ENCODE assay signal across 19 cellular contexts in the genomic region with DNA sequence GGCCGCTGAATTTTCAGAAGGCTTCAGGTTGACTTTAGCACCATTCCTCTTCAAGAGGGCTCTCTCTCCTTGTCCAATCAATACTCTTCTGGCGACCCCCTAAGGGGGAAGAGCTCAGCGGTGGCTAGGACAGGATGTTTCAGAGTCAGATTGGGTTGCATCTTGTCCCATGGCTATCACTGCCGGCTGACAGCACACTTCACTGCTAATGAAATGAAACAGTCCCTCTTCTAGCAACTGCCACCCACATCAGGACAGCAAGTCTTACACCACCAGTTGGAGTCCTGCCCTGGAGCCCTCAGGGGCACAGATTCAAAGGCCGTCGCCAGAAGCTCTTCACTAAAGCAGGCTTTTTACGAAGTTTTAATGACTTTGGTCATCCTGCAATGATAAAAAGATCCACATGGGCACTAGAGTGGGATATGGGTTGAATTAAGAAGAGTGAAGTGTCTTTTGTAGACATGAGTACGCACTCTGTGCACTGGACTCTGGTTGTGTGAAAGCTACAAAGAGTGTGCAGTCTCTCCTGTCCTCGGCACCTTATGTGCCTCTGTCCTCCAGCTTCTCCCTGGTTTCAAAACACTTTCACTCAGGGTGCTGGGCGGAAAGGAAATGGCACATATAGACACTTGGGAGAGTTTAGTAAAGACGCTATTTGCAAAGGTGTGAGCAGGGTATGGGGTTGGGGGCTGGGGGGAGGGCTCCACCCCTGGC.
A peak's percentile ranks its signal among the peaks of the same experiment; 100 is the strongest.
DNase-seq lines count a peak whose midpoint lies in the region; ATAC-seq and TF ChIP-seq lines count a peak whose summit lies in the region.
"Had no signal": no experiment of that assay in that cellular context is flagged by ENCODE, and none has a peak within 500 bp of the region (broad histone marks: within the 10 kb centered on the region; RNA-seq: fewer than 3 reads in every experiment).

No MANE protein-coding gene starts in this region.

- H3K9me3 ChIP-seq in GM23248 (ENCODE audit: low read depth) (no peaks in the 10 kb centered on the region), endodermal cell (ENCODE audit: control insufficient read depth, low read length) (peaks cover 34% of the 10 kb centered on the region), vagina (no peaks in the 10 kb centered on the region)
- H3K9me3 ChIP-seq: gastrocnemius medialis, left lung had no signal

- peak overlapping the region; percentile 19 for H2AFZ ChIP-seq in GM23248

- ATAC-seq in sciatic nerve (peak; percentile 79), HG03442 (IDR thresholded peaks at IDR 0.05; ENCODE audit: unreplicated experiment) (no peak)
- ATAC-seq: activated CD4-positive, CD25-positive, alpha-beta regulatory T cell treated with anti-CD3 and anti-CD28 coated beads, Interleukin-2, amount 50 U/mL, for 24 hours; gastrocnemius medialis; left lung had no signal

- peak overlapping the region; percentile 1 for H3K4me2 ChIP-seq in GM23248 (ENCODE audit: unreplicated experiment)

- WGBS in GM23248 (ENCODE audit: low coverage in 1 of 2, low lambda C conversion rate in 2 of 2, missing lambda C conversion rate in 2 of 2), 2 experiments = 54 to 55% methylated on average over 11 of the region's 11 CpGs
- WGBS in endodermal cell (ENCODE audit: insufficient coverage in 1 of 2, insufficient read length in 1 of 2), 2 experiments = 85 to 93% methylated on average over 5 to 11 of the region's 11 CpGs

- H4K20me1 ChIP-seq in GM23248 (ENCODE audit: insufficient read depth) = no peaks in the 10 kb centered on the region

- H3K4me1 ChIP-seq in GM23248 (ENCODE audit: insufficient read depth) (peaks cover 32% of the 10 kb centered on the region), endodermal cell (ENCODE audit: control insufficient read depth, insufficient read depth, low read length) (peaks cover 12% of the 10 kb centered on the region), vagina (peaks cover 22% of the 10 kb centered on the region)
- H3K4me1 ChIP-seq: gastrocnemius medialis had no signal

- H3K36me3 ChIP-seq in GM23248 (ENCODE audit: low read depth) (no peaks in the 10 kb centered on the region), endodermal cell (ENCODE audit: control insufficient read depth, insufficient read depth, low read length) (no peaks in the 10 kb centered on the region), vagina (no peaks in the 10 kb centered on the region)
- H3K36me3 ChIP-seq: gastrocnemius medialis, left lung had no signal

- peak; percentile 43 for DNase-seq in GM23248
- DNase-seq in hypothalamus (lab: John Stamatoyannopoulos, UW) = peak in 37 of 51 donors; percentile 12 to 88 (median 48)
- no peak for DNase-seq in sciatic nerve (ENCODE audit: low spot score)
- no peak for DNase-seq in endodermal cell
- no peak for DNase-seq in activated CD4-positive, alpha-beta T cell treated with anti-CD3 and anti-CD28 coated beads for 48 hours
- no peak for DNase-seq in vagina (ENCODE audit: extremely low spot score in 2 of 2)
- DNase-seq: activated T-cell treated with anti-CD3 and anti-CD28 coated beads, Interleukin-2, amount 50 U/mL, for 1 hour; amniotic stem cell; CD4-positive, CD25-positive, alpha-beta regulatory T cell; effector CD8-positive, alpha-beta T cell; gastrocnemius medialis; left lung; NCI-H1417 treated with DMSO at 0.1 percent for 48 hours; NCI-H524 treated with DMSO at 0.1 percent for 48 hours; stimulated activated CD4-positive, alpha-beta T cell treated with anti-CD3 and anti-CD28 coated beads, Interleukin-4, amount 100 ng/mL, for 4 hours; stimulated activated naive CD4-positive, alpha-beta T cell had no signal

- intact Hi-C loops in sciatic nerve (cut with DNase I) = no loop called here
- intact Hi-C loops in vagina (cut with DNase I) = no loop called here

- H3K9me3 Mint-ChIP-seq in brain = peaks cover 5 to 28% (median 16%) of the 10 kb centered on the region in 5 experiments
- H3K9me3 Mint-ChIP-seq in endodermal cell = peaks cover 29% of the 10 kb centered on the region

- H3K9ac ChIP-seq in GM23248 (no peak overlapping the region), endodermal cell (ENCODE audit: extremely low read depth, low read length, poor library complexity, severe bottlenecking) (no peak overlapping the region)

- H3K9me2 ChIP-seq in GM23248 (ENCODE audit: insufficient read depth) = no peaks in the 10 kb centered on the region

- TF ChIP-seq CTCF in brain (conservative IDR thresholded peaks at IDR 0.05) = no peak
- no peak for TF ChIP-seq CTCF in endodermal cell (conservative IDR thresholded peaks at IDR 0.05)
- no peak for TF ChIP-seq CTCF in vagina (IDR thresholded peaks at IDR 0.05)

- in situ Hi-C loops in GM23248 (cut with MboI) = loop anchor here (25.0 kb wide), 1 partner anchor 420 kb away; the partner anchor contains the start of gene GTF3C6

- no peaks in the 10 kb centered on the region for H3K79me2 ChIP-seq in GM23248 (ENCODE audit: insufficient read depth)

- H3K36me3 Mint-ChIP-seq in brain (no peaks in the 10 kb centered on the region), endodermal cell (ENCODE audit: low read depth) (peaks cover 2% of the 10 kb centered on the region)

- H3K27ac ChIP-seq in GM23248 (no peak overlapping the region), endodermal cell (ENCODE audit: low read depth, low read length) (no peak overlapping the region), vagina (no peak overlapping the region)
- H3K27ac ChIP-seq: gastrocnemius medialis, left lung had no signal

- peaks cover 16% of the 10 kb centered on the region for H3K27me3 Mint-ChIP-seq in brain
- H3K27me3 Mint-ChIP-seq in endodermal cell (ENCODE audit: insufficient read depth) = peaks cover 4% of the 10 kb centered on the region
- H3K27me3 Mint-ChIP-seq: CD4-positive, CD25-positive, alpha-beta regulatory T cell had no signal

- H3K4me3 Mint-ChIP-seq in brain = no peak overlapping the region
- H3K4me3 Mint-ChIP-seq in endodermal cell = no peak overlapping the region
- H3K4me3 Mint-ChIP-seq: CD4-positive, CD25-positive, alpha-beta regulatory T cell had no signal

- TF ChIP-seq POLR2A in vagina (IDR thresholded peaks at IDR 0.05) = no peak

- H3K27ac Mint-ChIP-seq in brain (peak overlapping the region in 3 of 5 experiments; percentile 68 to 96 (median 72)), endodermal cell (no peak overlapping the region)
- H3K27ac Mint-ChIP-seq: CD4-positive, CD25-positive, alpha-beta regulatory T cell had no signal

- H3K4me3 ChIP-seq in GM23248 (no peak overlapping the region), endodermal cell (ENCODE audit: low read length) (no peak overlapping the region), vagina (no peak overlapping the region)
- H3K4me3 ChIP-seq: gastrocnemius medialis, left lung had no signal

- H3K27me3 ChIP-seq in GM23248 (replicated peaks; ENCODE audit: insufficient read depth) (no peaks in the 10 kb centered on the region), endodermal cell (ENCODE audit: control insufficient read depth, insufficient read depth, low read length, poor library complexity, severe bottlenecking) (peaks cover 4% of the 10 kb centered on the region), vagina (no peaks in the 10 kb centered on the region)
- H3K27me3 ChIP-seq: gastrocnemius medialis, left lung had no signal

- peaks cover 20% of the 10 kb centered on the region for H3F3A ChIP-seq in GM23248 (ENCODE audit: insufficient read depth)

- H3K4me1 Mint-ChIP-seq in brain (peaks cover 29% of the 10 kb centered on the region), endodermal cell (peaks cover 18% of the 10 kb centered on the region)

Comparison
In these comparisons a context has a peak if more than half of its experiments do, and no peak if none do; other contexts are left out.
1. DNase-seq: peak in GM23248 (single experiment) and hypothalamus (37 of 51); none in sciatic nerve (single experiment), endodermal cell (single experiment), activated CD4-positive, alpha-beta T cell treated with anti-CD3 and anti-CD28 coated beads for 48 hours (single experiment) and vagina (0 of 2).